Comparison of ENCODE assay signal across 8 cellular contexts in genomic region chr10:22849077-22849810, GRCh38.
DNase-seq lines count a peak whose midpoint lies in the region; TF ChIP-seq lines count a peak whose summit lies in the region.

No MANE protein-coding gene starts in this region.

- no peaks in the 10 kb centered on the region for H3K36me3 Mint-ChIP-seq in nephron (ENCODE audit: low read depth)

- H3K4me1 Mint-ChIP-seq in nephron, result peaks cover 5% of the 10 kb centered on the region

- no peak overlapping the region for H3K4me2 ChIP-seq in fibroblast of lung (ENCODE audit: extremely low read depth, insufficient read depth, low read length)

- H2AFZ ChIP-seq in fibroblast of lung (ENCODE audit: low read length), result peak overlapping the region; percentile 55

- no peaks in the 10 kb centered on the region for H3K4me1 ChIP-seq in fibroblast of lung (ENCODE audit: control insufficient read depth, extremely low read depth, insufficient read depth, low read length)

- H4K20me1 ChIP-seq in fibroblast of lung (ENCODE audit: control insufficient read depth, extremely low read depth, insufficient read depth, low read length), result no peaks in the 10 kb centered on the region

- in situ Hi-C loops in GM13977 (cut with MboI; ENCODE audit: low pct_unique_long_range_greater_than_20kb, low sequenced_read_pairs, unreplicated experiment), result no loop called here

- H3K9me3 Mint-ChIP-seq in nephron, result no peaks in the 10 kb centered on the region

- TF ChIP-seq CTCF in fibroblast of lung (conservative IDR thresholded peaks at IDR 0.05 in 1 of 2, IDR thresholded peaks at IDR 0.05 in 1 of 2; ENCODE audit: low read depth in 1 of 2, low read length in 2 of 2), result no peak
- no peak for TF ChIP-seq CTCF in nephron (IDR thresholded peaks at IDR 0.05; ENCODE audit: unreplicated experiment in 3 of 3)
- no peak for TF ChIP-seq CTCF in GM13977 (IDR thresholded peaks at IDR 0.05; ENCODE audit: extremely low read depth, insufficient read depth, missing control alignments)

- peak overlapping the region in 1 of 3 experiments; percentile 26 for H3K4me3 Mint-ChIP-seq in nephron

- no peak overlapping the region for H3K9ac ChIP-seq in fibroblast of lung (ENCODE audit: insufficient read depth, low read length)

- H3K27me3 Mint-ChIP-seq in nephron (ENCODE audit: low read depth), result no peaks in the 10 kb centered on the region

- DNase-seq in stimulated activated CD4-positive, alpha-beta T cell treated with anti-CD3 and anti-CD28 coated beads, Interleukin-1b, Interleukin-23, amount 100 ng/mL, for 48 hours, result peak; percentile 4
- DNase-seq in stimulated activated CD4-positive, alpha-beta T cell treated with anti-CD3 and anti-CD28 coated beads, Interleukin-2, amount 100 ng/mL, for 48 hours, result no peak
- DNase-seq in fibroblast of lung (ENCODE audit: low read depth in 2 of 2) (peak; percentile 54 to 63), COLO668 (lab: John Stamatoyannopoulos, UW; ENCODE audit: unreplicated experiment) (no peak), GDM1 (lab: John Stamatoyannopoulos, UW) (no peak), GM13977 (ENCODE audit: low spot score) (no peak)
- no peak for DNase-seq in activated effector memory CD4-positive, alpha-beta T cell treated with anti-CD3 and anti-CD28 coated beads, Interleukin-2, amount 50 U/mL, for 16 hours

- H3K79me2 ChIP-seq in fibroblast of lung (ENCODE audit: control insufficient read depth, insufficient read depth, low read length), result no peaks in the 10 kb centered on the region

- no peaks in the 10 kb centered on the region for H3K36me3 ChIP-seq in fibroblast of lung (ENCODE audit: control insufficient read depth, insufficient read depth, low read length)

- H3K4me3 ChIP-seq in fibroblast of lung (replicated peaks in 1 of 4; ENCODE audit: control extremely low read depth in 1 of 4, insufficient read depth in 1 of 4, low read depth in 3 of 4, low read length in 4 of 4), result peak overlapping the region in 1 of 4 experiments; percentile 17

- H3K27ac Mint-ChIP-seq in nephron, result peak overlapping the region in 2 of 3 experiments; percentile 8 to 21

- no peak overlapping the region for H3K27ac ChIP-seq in fibroblast of lung (ENCODE audit: insufficient read depth, low read length)

- no peaks in the 10 kb centered on the region for H3K9me3 ChIP-seq in fibroblast of lung (ENCODE audit: control insufficient read depth, insufficient read depth, low read depth, low read length)

- H3K27me3 ChIP-seq in fibroblast of lung (ENCODE audit: control insufficient read depth, insufficient read depth, low read length), result no peaks in the 10 kb centered on the region

Comparison
In these comparisons a context has a peak if more than half of its experiments do, and no peak if none do; other contexts are left out.
1. DNase-seq: peak in stimulated activated CD4-positive, alpha-beta T cell treated with anti-CD3 and anti-CD28 coated beads, Interleukin-1b, Interleukin-23, amount 100 ng/mL, for 48 hours (single experiment) and fibroblast of lung (2 of 2); none in stimulated activated CD4-positive, alpha-beta T cell treated with anti-CD3 and anti-CD28 coated beads, Interleukin-2, amount 100 ng/mL, for 48 hours (0 of 2), COLO668 (single experiment), activated effector memory CD4-positive, alpha-beta T cell treated with anti-CD3 and anti-CD28 coated beads, Interleukin-2, amount 50 U/mL, for 16 hours (single experiment), GDM1 (single experiment) and GM13977 (single experiment).